ENCODE assay signal across 21 cellular contexts in genomic region chr1:83762419-83762818, GRCh38.
"Had no signal": no experiment of that assay in that cellular context is flagged by ENCODE, and none has a peak within 500 bp of the region (broad histone marks: within the 10 kb centered on the region; RNA-seq: fewer than 3 reads in every experiment).

No MANE protein-coding gene starts in this region.

- H3K4me1 ChIP-seq: esophagus squamous epithelium, lower lobe of right lung, prostate gland, right atrium auricular region had no signal

- H3K27me3 ChIP-seq: heart right ventricle, right atrium auricular region, stomach, thyroid gland had no signal

- H3K36me3 ChIP-seq: esophagus squamous epithelium, heart right ventricle, lower lobe of right lung, prostate gland, right atrium auricular region, stomach, thyroid gland had no signal

- H3K4me2 ChIP-seq: smooth muscle cell had no signal

- ATAC-seq: effector memory CD8-positive, alpha-beta T cell; heart right ventricle; left ventricle myocardium superior; lower lobe of right lung; natural killer cell had no signal

- H3K9me3 ChIP-seq: esophagus squamous epithelium, heart right ventricle, lower lobe of right lung, prostate gland, right atrium auricular region, stomach, thyroid gland had no signal

- H3K27ac ChIP-seq: esophagus squamous epithelium, heart right ventricle, lower lobe of right lung, prostate gland, right atrium auricular region, stomach, thyroid gland had no signal

- DNase-seq: cortex of kidney; effector memory CD8-positive, alpha-beta T cell; erythroblast; esophagus squamous epithelium; foreskin melanocyte; glutamatergic neuron; heart right ventricle; left ventricle myocardium superior; lower lobe of right lung; natural killer cell; stimulated activated CD4-positive, alpha-beta T cell treated with anti-CD3 and anti-CD28 coated beads, Interleukin-12 subunit alpha, Interleukin-12 subunit beta, amount 100 ng/mL, for 4 hours; stimulated activated CD4-positive, alpha-beta T cell treated with anti-CD3 and anti-CD28 coated beads, Interleukin-1b, Interleukin-23, amount 100 ng/mL, for 48 hours; stimulated activated CD4-positive, alpha-beta T cell treated with anti-CD3 and anti-CD28 coated beads, Interleukin-4, amount 100 ng/mL, for 1 hour; stimulated activated CD8-positive, alpha-beta memory T cell treated with anti-CD3 and anti-CD28 coated beads, Interleukin-4, amount 100 ng/mL, for 48 hours; stimulated activated naive CD4-positive, alpha-beta T cell; stomach; thyroid gland; trophoblast cell had no signal

- H3K4me3 ChIP-seq: lower lobe of right lung, prostate gland, right atrium auricular region, smooth muscle cell, stomach, thyroid gland had no signal
